ENCODE assay signal across 10 cellular contexts in the genomic region with DNA sequence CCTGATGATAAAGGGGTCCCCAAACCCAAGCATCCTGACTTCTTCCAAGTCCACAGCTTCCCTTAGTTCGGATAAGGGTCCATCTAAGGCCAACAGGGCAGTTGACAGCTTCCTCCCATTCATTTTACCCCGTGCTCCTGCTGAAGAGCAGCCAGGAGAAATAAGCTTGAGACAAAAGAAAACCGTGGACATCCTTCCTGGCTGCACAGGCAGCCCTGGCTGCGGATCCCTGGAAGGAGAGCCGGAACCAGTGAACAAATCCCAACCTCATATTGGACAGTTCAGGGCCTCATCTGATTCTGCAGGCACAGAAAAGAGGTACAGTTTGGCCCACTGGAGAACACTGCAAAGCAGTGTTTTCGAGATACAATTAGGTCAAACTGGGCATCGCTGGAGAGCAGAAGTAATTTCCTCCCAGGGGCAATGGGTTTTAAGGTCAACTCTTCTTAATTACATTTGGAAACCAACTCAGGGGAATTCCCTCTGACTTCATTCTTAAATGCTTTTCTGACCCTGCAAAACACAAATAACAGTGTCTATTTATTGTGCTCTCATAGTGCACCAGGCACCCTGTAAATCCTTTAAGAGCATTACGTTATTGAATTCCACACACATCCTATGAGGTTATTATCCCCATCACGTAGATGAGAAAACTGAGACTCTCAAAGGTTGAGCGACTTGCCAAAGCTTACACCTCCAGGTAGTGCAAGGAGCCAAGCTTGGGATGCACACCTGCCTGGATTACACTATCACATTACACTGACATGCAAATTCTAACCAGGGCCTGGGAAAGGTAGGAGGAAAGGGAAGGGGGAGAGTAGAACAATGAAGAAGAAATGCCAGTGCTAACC. TPM values are rescaled to one million over a fixed set of nuclear protein-coding genes. Genes with fewer than 3 reads are reported as not detected.
DNase-seq lines count a peak whose midpoint lies in the region; ATAC-seq and TF ChIP-seq lines count a peak whose summit lies in the region.
"Had no signal": no experiment of that assay in that cellular context is flagged by ENCODE, and none has a peak within 500 bp of the region (broad histone marks: within the 10 kb centered on the region; RNA-seq: fewer than 3 reads in every experiment).

No MANE protein-coding gene starts in this region.

- H3K4me3 Mint-ChIP-seq in WTC11: no peak overlapping the region
- peak overlapping the region; percentile 13 for H3K4me3 Mint-ChIP-seq in stimulated activated effector memory CD8-positive, alpha-beta T cell treated with anti-CD3 and anti-CD28 coated beads, Interleukin-12 subunit alpha, Interleukin-12 subunit beta, amount 100 ng/mL, for 72 hours

- TF ChIP-seq CTCF in WTC11 (IDR thresholded peaks at IDR 0.05): no peak

- intact Hi-C loops in left ventricle myocardium superior (cut with micrococcal nuclease): no loop called here

- no peaks in the 10 kb centered on the region for H3K27me3 Mint-ChIP-seq in WTC11 (ENCODE audit: low read depth)

- DNase-seq in NCI-H82 (lab: John Stamatoyannopoulos, UW) (peak; percentile 25), NCI-H82 treated with DMSO at 0.1 percent for 48 hours (lab: John Stamatoyannopoulos, UW; ENCODE audit: unreplicated experiment) (no peak), WTC11 (ENCODE audit: low spot score) (no peak), left ventricle myocardium superior (no peak), activated gamma-delta T cell treated with Interleukin-2 at 50 U/mL for 16 hours (no peak), COLO829 (ENCODE audit: low spot score) (no peak)
- no peak for DNase-seq in stimulated activated effector memory CD8-positive, alpha-beta T cell treated with anti-CD3 and anti-CD28 coated beads, Interleukin-12 subunit alpha, Interleukin-12 subunit beta, amount 100 ng/mL, for 72 hours (ENCODE audit: low spot score in 2 of 2)
- DNase-seq: GF-D8, NCI-H1105 had no signal

- peaks cover 2% of the 10 kb centered on the region; the same call in 1 of the 2 replicates for H3K36me3 Mint-ChIP-seq in WTC11
- H3K36me3 Mint-ChIP-seq in stimulated activated effector memory CD8-positive, alpha-beta T cell treated with anti-CD3 and anti-CD28 coated beads, Interleukin-12 subunit alpha, Interleukin-12 subunit beta, amount 100 ng/mL, for 72 hours: peaks cover 94% of the 10 kb centered on the region

- CTCF ChIA-PET in WTC11 (lab: Charles Lee): interaction anchor here (1.0 kb wide), 1 partner anchor 14 kb away, joined by 3 read pairs; no protein-coding TSS in a partner anchor

- H3K4me1 Mint-ChIP-seq in WTC11: peaks cover 26% of the 10 kb centered on the region
- H3K4me1 Mint-ChIP-seq in stimulated activated effector memory CD8-positive, alpha-beta T cell treated with anti-CD3 and anti-CD28 coated beads, Interleukin-12 subunit alpha, Interleukin-12 subunit beta, amount 100 ng/mL, for 72 hours: peaks cover 79% of the 10 kb centered on the region

- ATAC-seq in WTC11 (peak; percentile 65), left ventricle myocardium superior (peak; percentile 27), GM19324 (IDR thresholded peaks at IDR 0.05; ENCODE audit: low FRiP score, unreplicated experiment) (no peak)
- no peak for ATAC-seq in stimulated activated effector memory CD8-positive, alpha-beta T cell treated with anti-CD3 and anti-CD28 coated beads, Interleukin-12 subunit alpha, Interleukin-12 subunit beta, amount 100 ng/mL, for 72 hours

- peaks cover 4% of the 10 kb centered on the region for H3K9me3 Mint-ChIP-seq in WTC11
- no peaks in the 10 kb centered on the region for H3K9me3 Mint-ChIP-seq in stimulated activated effector memory CD8-positive, alpha-beta T cell treated with anti-CD3 and anti-CD28 coated beads, Interleukin-12 subunit alpha, Interleukin-12 subunit beta, amount 100 ng/mL, for 72 hours

- no peak overlapping the region for H3K27ac Mint-ChIP-seq in WTC11
- peak overlapping the region; percentile 8 for H3K27ac Mint-ChIP-seq in stimulated activated effector memory CD8-positive, alpha-beta T cell treated with anti-CD3 and anti-CD28 coated beads, Interleukin-12 subunit alpha, Interleukin-12 subunit beta, amount 100 ng/mL, for 72 hours

- POLR2A ChIA-PET in WTC11 (lab: Charles Lee): no interaction called here

TF ChIP-seq in WTC11, 78 proteins besides CTCF, POLR2A, EP300 and RAD21:
- no peak for TF ChIP-seq GABPB1 (CRISPR knock-in tag; IDR thresholded peaks at IDR 0.05)
- TF ChIP-seq CREM (CRISPR knock-in tag; IDR thresholded peaks at IDR 0.05): no peak
- no peak for TF ChIP-seq ELF4 (CRISPR knock-in tag; IDR thresholded peaks at IDR 0.05; ENCODE audit: low read depth)
- TF ChIP-seq, protein P1, sequence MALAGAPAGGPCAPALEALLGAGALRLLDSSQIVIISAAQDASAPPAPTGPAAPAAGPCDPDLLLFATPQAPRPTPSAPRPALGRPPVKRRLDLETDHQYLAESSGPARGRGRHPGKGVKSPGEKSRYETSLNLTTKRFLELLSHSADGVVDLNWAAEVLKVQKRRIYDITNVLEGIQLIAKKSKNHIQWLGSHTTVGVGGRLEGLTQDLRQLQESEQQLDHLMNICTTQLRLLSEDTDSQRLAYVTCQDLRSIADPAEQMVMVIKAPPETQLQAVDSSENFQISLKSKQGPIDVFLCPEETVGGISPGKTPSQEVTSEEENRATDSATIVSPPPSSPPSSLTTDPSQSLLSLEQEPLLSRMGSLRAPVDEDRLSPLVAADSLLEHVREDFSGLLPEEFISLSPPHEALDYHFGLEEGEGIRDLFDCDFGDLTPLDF (CRISPR knock-in tag; IDR thresholded peaks at IDR 0.05): no peak
- TF ChIP-seq, protein P2, sequence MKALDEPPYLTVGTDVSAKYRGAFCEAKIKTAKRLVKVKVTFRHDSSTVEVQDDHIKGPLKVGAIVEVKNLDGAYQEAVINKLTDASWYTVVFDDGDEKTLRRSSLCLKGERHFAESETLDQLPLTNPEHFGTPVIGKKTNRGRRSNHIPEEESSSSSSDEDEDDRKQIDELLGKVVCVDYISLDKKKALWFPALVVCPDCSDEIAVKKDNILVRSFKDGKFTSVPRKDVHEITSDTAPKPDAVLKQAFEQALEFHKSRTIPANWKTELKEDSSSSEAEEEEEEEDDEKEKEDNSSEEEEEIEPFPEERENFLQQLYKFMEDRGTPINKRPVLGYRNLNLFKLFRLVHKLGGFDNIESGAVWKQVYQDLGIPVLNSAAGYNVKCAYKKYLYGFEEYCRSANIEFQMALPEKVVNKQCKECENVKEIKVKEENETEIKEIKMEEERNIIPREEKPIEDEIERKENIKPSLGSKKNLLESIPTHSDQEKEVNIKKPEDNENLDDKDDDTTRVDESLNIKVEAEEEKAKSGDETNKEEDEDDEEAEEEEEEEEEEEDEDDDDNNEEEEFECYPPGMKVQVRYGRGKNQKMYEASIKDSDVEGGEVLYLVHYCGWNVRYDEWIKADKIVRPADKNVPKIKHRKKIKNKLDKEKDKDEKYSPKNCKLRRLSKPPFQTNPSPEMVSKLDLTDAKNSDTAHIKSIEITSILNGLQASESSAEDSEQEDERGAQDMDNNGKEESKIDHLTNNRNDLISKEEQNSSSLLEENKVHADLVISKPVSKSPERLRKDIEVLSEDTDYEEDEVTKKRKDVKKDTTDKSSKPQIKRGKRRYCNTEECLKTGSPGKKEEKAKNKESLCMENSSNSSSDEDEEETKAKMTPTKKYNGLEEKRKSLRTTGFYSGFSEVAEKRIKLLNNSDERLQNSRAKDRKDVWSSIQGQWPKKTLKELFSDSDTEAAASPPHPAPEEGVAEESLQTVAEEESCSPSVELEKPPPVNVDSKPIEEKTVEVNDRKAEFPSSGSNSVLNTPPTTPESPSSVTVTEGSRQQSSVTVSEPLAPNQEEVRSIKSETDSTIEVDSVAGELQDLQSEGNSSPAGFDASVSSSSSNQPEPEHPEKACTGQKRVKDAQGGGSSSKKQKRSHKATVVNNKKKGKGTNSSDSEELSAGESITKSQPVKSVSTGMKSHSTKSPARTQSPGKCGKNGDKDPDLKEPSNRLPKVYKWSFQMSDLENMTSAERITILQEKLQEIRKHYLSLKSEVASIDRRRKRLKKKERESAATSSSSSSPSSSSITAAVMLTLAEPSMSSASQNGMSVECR (CRISPR knock-in tag; IDR thresholded peaks at IDR 0.05; ENCODE audit: borderline replicate concordance): no peak
- no peak for TF ChIP-seq ZNF416 (CRISPR knock-in tag; IDR thresholded peaks at IDR 0.05)
- no peak for TF ChIP-seq TCF7 (CRISPR knock-in tag; IDR thresholded peaks at IDR 0.05; ENCODE audit: low read depth)
- no peak for TF ChIP-seq CDX4 (CRISPR knock-in tag; IDR thresholded peaks at IDR 0.05; ENCODE audit: borderline replicate concordance)
- no peak for TF ChIP-seq FOXK1 (CRISPR knock-in tag; IDR thresholded peaks at IDR 0.05)
- TF ChIP-seq ATF3 (CRISPR knock-in tag; conservative IDR thresholded peaks at IDR 0.05): no peak
TF ChIP-seq in WTC11: peak in this region for 0.

RNA-seq across cellular contexts. Expression of gene ADAM19, which starts 21.2 kb away (rescaled TPM):
- 19.2 to 28.6 TPM (median 20.7 TPM) in 3 replicates for total RNA-seq in WTC11 (2021)
- total RNA-seq in left ventricle myocardium superior: 9.3 TPM

Comparison
In these comparisons a context has a peak if more than half of its experiments do, and no peak if none do; other contexts are left out.
1. ATAC-seq: peak in WTC11 (single experiment) and left ventricle myocardium superior (single experiment); none in stimulated activated effector memory CD8-positive, alpha-beta T cell treated with anti-CD3 and anti-CD28 coated beads, Interleukin-12 subunit alpha, Interleukin-12 subunit beta, amount 100 ng/mL, for 72 hours (single experiment) and GM19324 (single experiment).